Comparison of ENCODE assay signal across 21 cellular contexts in genomic region chr10:98272245-98272644, GRCh38. TPM values are rescaled to one million over a fixed set of nuclear protein-coding genes. Genes with fewer than 3 reads are reported as not detected.
"Had no signal": no experiment of that assay in that cellular context is flagged by ENCODE, and none has a peak within 500 bp of the region (broad histone marks: within the 10 kb centered on the region; RNA-seq: fewer than 3 reads in every experiment).

No MANE protein-coding gene starts in this region.

- H3K36me3 Mint-ChIP-seq: activated naive CD4-positive, alpha-beta T cell treated with anti-CD3 and anti-CD28 coated beads, Interleukin-2, amount 50 U/mL, for 72 hours; mesothelial cell of epicardium; naive thymus-derived CD4-positive, alpha-beta T cell; type B pancreatic cell had no signal

- H3K27ac Mint-ChIP-seq: activated CD4-positive, alpha-beta memory T cell treated with anti-CD3 and anti-CD28 coated beads, Interleukin-2, amount 10 ng/mL, durations not matched to agents 7 days and 5 days; activated CD4-positive, alpha-beta T cell treated with anti-CD3 and anti-CD28 coated beads, Interleukin-2, amount 10 ng/mL, durations not matched to agents 7 days and 5 days; activated naive CD4-positive, alpha-beta T cell treated with anti-CD3 and anti-CD28 coated beads, Interleukin-2, amount 50 U/mL, for 72 hours; activated T-helper 2 cell treated with anti-CD3 and anti-CD28 coated beads, Interferon-gamma antibody, Interleukin-2, Interleukin-4, amounts not matched to agents 10 μg/mL and 5 μg/mL and 100 μg/mL, durations not matched to agents 14 hours and 24 hours and 36 hours; mesothelial cell of epicardium; T-helper 17 cell; type B pancreatic cell had no signal

- FAIRE-seq: colon, frontal cortex, islet of Langerhans had no signal

- DNase-seq: activated CD4-positive, alpha-beta memory T cell treated with anti-CD3 and anti-CD28 coated beads, Interleukin-2, amount 10 ng/mL, durations not matched to agents 7 days and 5 days; activated CD4-positive, alpha-beta T cell treated with anti-CD3 and anti-CD28 coated beads for 1 hour; activated CD4-positive, alpha-beta T cell treated with anti-CD3 and anti-CD28 coated beads, Interleukin-2, amount 10 ng/mL, durations not matched to agents 7 days and 5 days; activated T-cell treated with anti-CD3 and anti-CD28 coated beads, Interleukin-2, amount 50 U/mL, for 48 hours; effector CD8-positive, alpha-beta T cell; left ventricle myocardium superior; naive thymus-derived CD4-positive, alpha-beta T cell; right cardiac atrium; stimulated activated CD4-positive, alpha-beta T cell treated with anti-CD3 and anti-CD28 coated beads, Interleukin-12 subunit alpha, Interleukin-12 subunit beta, amount 100 ng/mL, for 4 hours; stimulated activated CD4-positive, alpha-beta T cell treated with anti-CD3 and anti-CD28 coated beads, Interleukin-4, amount 100 ng/mL, for 1 hour; stimulated activated naive CD8-positive, alpha-beta T cell treated with anti-CD3 and anti-CD28 coated beads, Interleukin-15, Interleukin-2, amounts not matched to agents 100 U/mL and 50 U/mL, for 24 hours; T-helper 17 cell; T1000 had no signal

- H3K9me3 Mint-ChIP-seq: activated CD4-positive, alpha-beta memory T cell treated with anti-CD3 and anti-CD28 coated beads, Interleukin-2, amount 10 ng/mL, durations not matched to agents 7 days and 5 days; activated CD4-positive, alpha-beta T cell treated with anti-CD3 and anti-CD28 coated beads, Interleukin-2, amount 10 ng/mL, durations not matched to agents 7 days and 5 days; activated naive CD4-positive, alpha-beta T cell treated with anti-CD3 and anti-CD28 coated beads, Interleukin-2, amount 50 U/mL, for 72 hours; activated T-helper 2 cell treated with anti-CD3 and anti-CD28 coated beads, Interferon-gamma antibody, Interleukin-2, Interleukin-4, amounts not matched to agents 10 μg/mL and 5 μg/mL and 100 μg/mL, durations not matched to agents 14 hours and 24 hours and 36 hours; central memory CD8-positive, alpha-beta T cell; mesothelial cell of epicardium; naive thymus-derived CD4-positive, alpha-beta T cell; type B pancreatic cell had no signal

- ATAC-seq: activated naive CD4-positive, alpha-beta T cell treated with anti-CD3 and anti-CD28 coated beads, Interleukin-2, amount 50 U/mL, for 72 hours; left ventricle myocardium superior; naive thymus-derived CD4-positive, alpha-beta T cell; right cardiac atrium; stimulated activated naive CD8-positive, alpha-beta T cell treated with anti-CD3 and anti-CD28 coated beads, Interleukin-15, Interleukin-2, amounts not matched to agents 100 U/mL and 50 U/mL, for 24 hours; T-helper 17 cell had no signal

- H3K4me1 Mint-ChIP-seq: activated CD4-positive, alpha-beta memory T cell treated with anti-CD3 and anti-CD28 coated beads, Interleukin-2, amount 10 ng/mL, durations not matched to agents 7 days and 5 days; activated CD4-positive, alpha-beta T cell treated with anti-CD3 and anti-CD28 coated beads, Interleukin-2, amount 10 ng/mL, durations not matched to agents 7 days and 5 days had no signal

- H3K4me3 Mint-ChIP-seq: activated CD4-positive, alpha-beta memory T cell treated with anti-CD3 and anti-CD28 coated beads, Interleukin-2, amount 10 ng/mL, durations not matched to agents 7 days and 5 days; activated CD4-positive, alpha-beta T cell treated with anti-CD3 and anti-CD28 coated beads, Interleukin-2, amount 10 ng/mL, durations not matched to agents 7 days and 5 days; central memory CD8-positive, alpha-beta T cell; mesothelial cell of epicardium; naive thymus-derived CD4-positive, alpha-beta T cell; T-helper 17 cell; type B pancreatic cell had no signal

RNA-seq across cellular contexts. Expression of gene LOXL4, which starts 4.3 kb away (rescaled TPM):
- total RNA-seq: activated CD4-positive, alpha-beta memory T cell treated with anti-CD3 and anti-CD28 coated beads, Interleukin-2, amount 10 ng/mL, durations not matched to agents 7 days and 5 days; activated CD4-positive, alpha-beta T cell treated with anti-CD3 and anti-CD28 coated beads, Interleukin-2, amount 10 ng/mL, durations not matched to agents 7 days and 5 days; activated naive CD4-positive, alpha-beta T cell treated with anti-CD3 and anti-CD28 coated beads, Interleukin-2, amount 50 U/mL, for 72 hours; activated T-helper 2 cell treated with anti-CD3 and anti-CD28 coated beads, Interferon-gamma antibody, Interleukin-2, Interleukin-4, amounts not matched to agents 10 μg/mL and 5 μg/mL and 100 μg/mL, durations not matched to agents 14 hours and 24 hours and 36 hours; frontal cortex; naive thymus-derived CD4-positive, alpha-beta T cell; T-helper 17 cell had no signal
